1 cellular context compared by ENCODE assay signal in genomic region chr18:11980555-11981382, GRCh38.
TF ChIP-seq lines count a peak whose summit lies in the region.

No MANE protein-coding gene starts in this region.

TF ChIP-seq in HepG2, 621 proteins besides CTCF, POLR2A, EP300 and RAD21 (continued from another document):
- 0 out of 2 replicates have a peak, but pooled peaks have one; percentile 56 for TF ChIP-seq RARG (CRISPR knock-in tag; IDR thresholded peaks at IDR 0.05; ENCODE audit: low read depth)
- TF ChIP-seq ZNF282 (IDR thresholded peaks at IDR 0.05; ENCODE audit: partially characterized antibody): no peak
- TF ChIP-seq HNRNPLL (IDR thresholded peaks at IDR 0.05; ENCODE audit: low read depth, low read length, poor library complexity, severe bottlenecking): peak; percentile 91
- TF ChIP-seq NFYB (CRISPR knock-in tag; IDR thresholded peaks at IDR 0.05): no peak; the same call in 1 of the 2 replicates
- peak; percentile 51; the same call in 1 of the 2 replicates for TF ChIP-seq ZNF607 (CRISPR knock-in tag; IDR thresholded peaks at IDR 0.05; ENCODE audit: borderline replicate concordance)
- 0 out of 2 replicates have a peak, but pooled peaks have one; percentile 16 for TF ChIP-seq THAP8 (CRISPR knock-in tag; IDR thresholded peaks at IDR 0.05; ENCODE audit: borderline replicate concordance)
- 0 out of 2 replicates have a peak, but pooled peaks have one; percentile 32 for TF ChIP-seq WIZ (CRISPR knock-in tag; IDR thresholded peaks at IDR 0.05)
- TF ChIP-seq DDIT3 (CRISPR knock-in tag; IDR thresholded peaks at IDR 0.05): no peak
- TF ChIP-seq ZNF710 (CRISPR knock-in tag; IDR thresholded peaks at IDR 0.05; ENCODE audit: borderline replicate concordance): no peak; the same call in 1 of the 2 replicates
- no peak for TF ChIP-seq ZNF251 (CRISPR knock-in tag; IDR thresholded peaks at IDR 0.05)
- no peak for TF ChIP-seq ZNF570 (CRISPR knock-in tag; IDR thresholded peaks at IDR 0.05; ENCODE audit: borderline replicate concordance)
- no peak for TF ChIP-seq ZKSCAN8 (CRISPR knock-in tag; IDR thresholded peaks at IDR 0.05; ENCODE audit: borderline replicate concordance)
- peak; percentile 78; the same call in 1 of the 2 replicates for TF ChIP-seq ZNF441 (CRISPR knock-in tag; IDR thresholded peaks at IDR 0.05; ENCODE audit: borderline replicate concordance)
- peak; percentile 78 for TF ChIP-seq KLF6 (CRISPR knock-in tag; IDR thresholded peaks at IDR 0.05)
- TF ChIP-seq ZNF674 (CRISPR knock-in tag; IDR thresholded peaks at IDR 0.05; ENCODE audit: low read depth): no peak
- no peak for TF ChIP-seq EHMT2 (IDR thresholded peaks at IDR 0.05; ENCODE audit: borderline replicate concordance, low read depth, low read length)
- TF ChIP-seq ZNF597 (CRISPR knock-in tag; IDR thresholded peaks at IDR 0.05): no peak
- 0 out of 2 replicates have a peak, but pooled peaks have one; percentile 27 for TF ChIP-seq ZNF773 (CRISPR knock-in tag; IDR thresholded peaks at IDR 0.05; ENCODE audit: borderline replicate concordance)
- no peak; the same call in 1 of the 2 replicates for TF ChIP-seq KLF15 (CRISPR knock-in tag; IDR thresholded peaks at IDR 0.05; ENCODE audit: borderline replicate concordance)
- no peak for TF ChIP-seq DBP (CRISPR knock-in tag; IDR thresholded peaks at IDR 0.05; ENCODE audit: not compliant biosample characterization)
- TF ChIP-seq ARID3A (IDR thresholded peaks at IDR 0.05; ENCODE audit: low read depth, low read length): no peak
- TF ChIP-seq ZNF749 (CRISPR knock-in tag; IDR thresholded peaks at IDR 0.05; ENCODE audit: borderline replicate concordance): no peak; the same call in 1 of the 2 replicates
- TF ChIP-seq SMYD3 (CRISPR knock-in tag; IDR thresholded peaks at IDR 0.05): no peak
- TF ChIP-seq SMAD1 (CRISPR knock-in tag; IDR thresholded peaks at IDR 0.05; ENCODE audit: borderline replicate concordance, low read depth): no peak
- 0 out of 2 replicates have a peak, but pooled peaks have one; percentile 82 for TF ChIP-seq ZMAT3 (CRISPR knock-in tag; conservative IDR thresholded peaks at IDR 0.05)
- no peak for TF ChIP-seq ZNF101 (CRISPR knock-in tag; IDR thresholded peaks at IDR 0.05; ENCODE audit: borderline replicate concordance, low read depth)
- no peak for TF ChIP-seq ZMYM2 (CRISPR knock-in tag; IDR thresholded peaks at IDR 0.05)
- TF ChIP-seq NONO (IDR thresholded peaks at IDR 0.05): no peak
- no peak; the same call in 1 of the 2 replicates for TF ChIP-seq NONO (CRISPR knock-in tag; conservative IDR thresholded peaks at IDR 0.05)
- peak; percentile 92 for TF ChIP-seq MXD4 (CRISPR knock-in tag; IDR thresholded peaks at IDR 0.05)
- peak; percentile 57; the same call in 1 of the 2 replicates for TF ChIP-seq ZNF33A (CRISPR knock-in tag; IDR thresholded peaks at IDR 0.05; ENCODE audit: borderline replicate concordance)
- no peak for TF ChIP-seq PRMT3 (CRISPR knock-in tag; IDR thresholded peaks at IDR 0.05; ENCODE audit: borderline replicate concordance, low read depth)
- TF ChIP-seq ZUFSP (CRISPR knock-in tag; IDR thresholded peaks at IDR 0.05; ENCODE audit: borderline replicate concordance): no peak
- TF ChIP-seq TCF7L2 (IDR thresholded peaks at IDR 0.05; ENCODE audit: low read depth, low read length): no peak
- no peak; the same call in 1 of the 2 replicates for TF ChIP-seq NCOA2 (CRISPR knock-in tag; IDR thresholded peaks at IDR 0.05)
- peak; percentile 47; the same call in 1 of the 2 replicates for TF ChIP-seq SATB2 (CRISPR knock-in tag; IDR thresholded peaks at IDR 0.05)
- no peak for TF ChIP-seq MATR3 (CRISPR knock-in tag; IDR thresholded peaks at IDR 0.05)
- peak; percentile 77; the same call in 1 of the 2 replicates for TF ChIP-seq ZC3H4 (CRISPR knock-in tag; IDR thresholded peaks at IDR 0.05; ENCODE audit: borderline replicate concordance)
- 0 out of 2 replicates have a peak, but pooled peaks have one; percentile 47 for TF ChIP-seq ZFP1 (CRISPR knock-in tag; IDR thresholded peaks at IDR 0.05)
